Comparison of ENCODE assay signal across 1 cellular context in genomic region chr10:102565793-102566192, GRCh38.
TF ChIP-seq lines count a peak whose summit lies in the region.

No MANE protein-coding gene starts in this region.

TF ChIP-seq in HCT116, 20 proteins besides CTCF, POLR2A, EP300 and RAD21:
- TF ChIP-seq REST (IDR thresholded peaks at IDR 0.05; ENCODE audit: low read depth), result no peak
- no peak for TF ChIP-seq SIN3A (IDR thresholded peaks at IDR 0.05; ENCODE audit: low read depth)
- no peak for TF ChIP-seq SRF (IDR thresholded peaks at IDR 0.05; ENCODE audit: low read depth)
- no peak for TF ChIP-seq POLR2AphosphoS5 (IDR thresholded peaks at IDR 0.05; ENCODE audit: low read depth, low read length)
- no peak for TF ChIP-seq ZNF274 (IDR thresholded peaks at IDR 0.05; ENCODE audit: low read depth, low read length)
- TF ChIP-seq CBX3 (IDR thresholded peaks at IDR 0.05; ENCODE audit: low read depth), result no peak
- no peak for TF ChIP-seq CEBPB (IDR thresholded peaks at IDR 0.05; ENCODE audit: low read depth)
- TF ChIP-seq EZH2phosphoT487 (IDR thresholded peaks at IDR 0.05; ENCODE audit: borderline replicate concordance), result no peak
- no peak for TF ChIP-seq FOSL1 (IDR thresholded peaks at IDR 0.05; ENCODE audit: low read depth)
- no peak for TF ChIP-seq ZFX (IDR thresholded peaks at IDR 0.05)
- no peak for TF ChIP-seq SP1 (IDR thresholded peaks at IDR 0.05; ENCODE audit: low read depth)
- TF ChIP-seq EZH2 (IDR thresholded peaks at IDR 0.05), result no peak
- no peak for TF ChIP-seq YY1 (IDR thresholded peaks at IDR 0.05; ENCODE audit: extremely low read depth, insufficient replicate concordance, low read depth, low read length)
- TF ChIP-seq JUND (IDR thresholded peaks at IDR 0.05), result no peak
- no peak for TF ChIP-seq ELF1 (IDR thresholded peaks at IDR 0.05; ENCODE audit: borderline replicate concordance, low read depth)
- no peak for TF ChIP-seq ATF3 (IDR thresholded peaks at IDR 0.05)
- no peak for TF ChIP-seq TCF7L2 (IDR thresholded peaks at IDR 0.05; ENCODE audit: borderline replicate concordance, extremely low read depth, insufficient read depth, insufficient read length)
- TF ChIP-seq MAX (IDR thresholded peaks at IDR 0.05), result no peak
- no peak for TF ChIP-seq EGR1 (IDR thresholded peaks at IDR 0.05; ENCODE audit: low read depth)
- no peak for TF ChIP-seq ZBTB33 (IDR thresholded peaks at IDR 0.05; ENCODE audit: extremely low read depth, insufficient replicate concordance, low read length)
